17 cellular contexts compared by ENCODE assay signal in genomic region chr7:147903871-147904576, GRCh38.
"Had no signal": no experiment of that assay in that cellular context is flagged by ENCODE, and none has a peak within 500 bp of the region (broad histone marks: within the 10 kb centered on the region; RNA-seq: fewer than 3 reads in every experiment).

No MANE protein-coding gene starts in this region.

- H3K27me3 Mint-ChIP-seq: activated naive CD8-positive, alpha-beta T cell; natural killer cell treated with Interleukin-12 subunit alpha and Interleukin-12 subunit beta and Interleukin-15 and Interleukin-18, amount 100 ng/mL, for 72 hours; progenitor cell of endocrine pancreas; stimulated activated naive B cell treated with anti-CD40 and anti-IgM and Interleukin-4, amounts not matched to agents 10 μg/mL and 1 μg/mL and 100 μg/mL, for 72 hours had no signal

- H3K27me3 ChIP-seq: heart right ventricle, thyroid gland had no signal

- H3K4me1 Mint-ChIP-seq: immature natural killer cell; stimulated activated naive B cell treated with anti-CD40 and anti-IgM and Interleukin-4, amounts not matched to agents 10 μg/mL and 1 μg/mL and 100 μg/mL, for 72 hours had no signal

- H3K9me3 Mint-ChIP-seq: activated T-helper 1 cell treated with anti-CD3 and anti-CD28 coated beads, Interleukin-12 subunit alpha, Interleukin-12 subunit beta, Interleukin-2, Interleukin-4 antibody, amounts not matched to agents 30 ng/mL and 10 ng/mL and 1 ng/mL, durations not matched to agents 14 hours and 24 hours and 36 hours had no signal

- DNase-seq: activated CD4-positive, alpha-beta T cell treated with anti-CD3 and anti-CD28 coated beads, Interleukin-2, amount 50 U/mL, for 4 hours; cerebellar nuclear complex; cortex of kidney; effector CD4-positive, alpha-beta T cell; heart right ventricle; immature natural killer cell; mesenchymal stem cell; occipital lobe; stimulated activated naive B cell treated with anti-CD40 and anti-IgM and Interleukin-4, amounts not matched to agents 10 μg/mL and 1 μg/mL and 100 μg/mL, for 72 hours; thyroid gland; WERI-Rb-1 had no signal

- H3K36me3 ChIP-seq: heart right ventricle, thyroid gland, WERI-Rb-1 had no signal

- H3K4me1 ChIP-seq: heart right ventricle, thyroid gland had no signal

- H3K4me3 Mint-ChIP-seq: activated naive CD8-positive, alpha-beta T cell; activated T-helper 1 cell treated with anti-CD3 and anti-CD28 coated beads, Interleukin-12 subunit alpha, Interleukin-12 subunit beta, Interleukin-2, Interleukin-4 antibody, amounts not matched to agents 30 ng/mL and 10 ng/mL and 1 ng/mL, durations not matched to agents 14 hours and 24 hours and 36 hours; immature natural killer cell; natural killer cell treated with Interleukin-12 subunit alpha and Interleukin-12 subunit beta and Interleukin-15 and Interleukin-18, amount 100 ng/mL, for 72 hours; stimulated activated naive B cell treated with anti-CD40 and anti-IgM and Interleukin-4, amounts not matched to agents 10 μg/mL and 1 μg/mL and 100 μg/mL, for 72 hours; T-helper 1 cell treated with Interleukin-12 subunit alpha and Interleukin-12 subunit beta and Interleukin-4 antibody, amounts not matched to agents 30 μg/mL and 1 μg/mL, for 36 hours had no signal

- H3K4me3 ChIP-seq: heart right ventricle, thyroid gland had no signal

- ATAC-seq: esophagus mucosa; heart right ventricle; natural killer cell treated with Interleukin-12 subunit alpha and Interleukin-12 subunit beta and Interleukin-15 and Interleukin-18, amount 100 ng/mL, for 72 hours; stimulated activated naive B cell treated with anti-CD40 and anti-IgM and Interleukin-4, amounts not matched to agents 10 μg/mL and 1 μg/mL and 100 μg/mL, for 72 hours had no signal

- H3K36me3 Mint-ChIP-seq: activated naive CD8-positive, alpha-beta T cell; immature natural killer cell; natural killer cell treated with Interleukin-12 subunit alpha and Interleukin-12 subunit beta and Interleukin-15 and Interleukin-18, amount 100 ng/mL, for 72 hours; stimulated activated naive B cell treated with anti-CD40 and anti-IgM and Interleukin-4, amounts not matched to agents 10 μg/mL and 1 μg/mL and 100 μg/mL, for 72 hours had no signal

- H3K27ac ChIP-seq: heart right ventricle, thyroid gland, WERI-Rb-1 had no signal

- H3K27ac Mint-ChIP-seq: activated naive CD8-positive, alpha-beta T cell; activated T-helper 1 cell treated with anti-CD3 and anti-CD28 coated beads, Interleukin-12 subunit alpha, Interleukin-12 subunit beta, Interleukin-2, Interleukin-4 antibody, amounts not matched to agents 30 ng/mL and 10 ng/mL and 1 ng/mL, durations not matched to agents 14 hours and 24 hours and 36 hours; immature natural killer cell; natural killer cell treated with Interleukin-12 subunit alpha and Interleukin-12 subunit beta and Interleukin-15 and Interleukin-18, amount 100 ng/mL, for 72 hours; progenitor cell of endocrine pancreas; stimulated activated naive B cell treated with anti-CD40 and anti-IgM and Interleukin-4, amounts not matched to agents 10 μg/mL and 1 μg/mL and 100 μg/mL, for 72 hours; T-helper 1 cell treated with Interleukin-12 subunit alpha and Interleukin-12 subunit beta and Interleukin-4 antibody, amounts not matched to agents 30 μg/mL and 1 μg/mL, for 36 hours had no signal

- H3K9me3 ChIP-seq: thyroid gland had no signal
